Comparison of ENCODE assay signal across 8 cellular contexts in the genomic region with DNA sequence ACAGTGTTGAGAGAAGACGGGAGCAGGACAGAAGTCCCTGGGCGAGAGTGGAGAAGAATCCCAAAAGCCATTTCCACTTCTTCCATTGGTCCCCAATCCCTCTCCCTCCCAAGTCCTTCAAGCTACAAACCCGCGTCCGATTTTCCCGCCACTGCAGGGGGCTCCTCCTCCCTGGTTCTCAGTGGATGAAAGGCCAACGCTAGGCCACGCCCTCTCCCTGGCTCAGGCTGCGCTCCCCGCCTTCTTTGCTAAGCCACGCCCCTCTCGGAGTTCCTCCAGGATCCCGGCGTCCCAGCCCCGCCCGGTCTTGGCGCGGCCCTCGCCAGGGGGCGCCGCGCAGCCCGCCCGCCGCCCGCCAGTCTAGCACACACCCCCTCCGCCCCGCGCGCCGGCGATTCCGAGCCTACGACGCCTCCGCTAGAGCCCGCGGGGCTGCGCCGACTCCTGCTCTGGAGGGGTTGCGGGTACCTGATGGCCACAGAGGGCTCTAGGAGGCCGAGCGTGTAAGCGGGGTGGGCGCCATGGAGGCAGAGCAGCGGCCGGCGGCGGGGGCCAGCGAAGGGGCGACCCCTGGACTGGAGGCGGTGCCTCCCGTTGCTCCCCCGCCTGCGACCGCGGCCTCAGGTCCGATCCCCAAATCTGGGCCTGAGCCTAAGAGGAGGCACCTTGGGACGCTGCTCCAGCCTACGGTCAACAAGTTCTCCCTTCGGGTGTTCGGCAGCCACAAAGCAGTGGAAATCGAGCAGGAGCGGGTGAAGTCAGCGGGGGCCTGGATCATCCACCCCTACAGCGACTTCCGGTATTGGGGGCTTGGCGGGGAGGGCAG. TPM values are rescaled to one million over a fixed set of nuclear protein-coding genes. Genes with fewer than 3 reads are reported as not detected.
DNase-seq lines count a peak whose midpoint lies in the region; ATAC-seq and TF ChIP-seq lines count a peak whose summit lies in the region.

A gene (plus strand): TSS at position 394 of the 826 bp plus-strand sequence. CDS start 128 bp downstream, at position 522.

- no peaks in the 10 kb centered on the region for H3K9me3 Mint-ChIP-seq in immature natural killer cell

- peak within 1 kb of the TSS; percentile 45 to 78 (median 69) for H3K27ac Mint-ChIP-seq in immature natural killer cell

- ATAC-seq in GM18909 (IDR thresholded peaks at IDR 0.05; ENCODE audit: poor library complexity, unreplicated experiment) (peak; percentile 64), HG03175 (IDR thresholded peaks at IDR 0.05; ENCODE audit: unreplicated experiment) (peak; percentile 65)

- DNase-seq in AG04449 (ENCODE audit: low read depth, low spot score): peak; percentile 49
- peak; percentile 98 for DNase-seq in NCI-H2227 treated with DMSO at 0.1 percent for 48 hours (lab: John Stamatoyannopoulos, UW)
- DNase-seq in cardiac fibroblast (ENCODE audit: low read depth in 2 of 2): peak; percentile 96 to 97
- peak; percentile 84 to 85 (median 85) for DNase-seq in immature natural killer cell
- peak; percentile 90 for DNase-seq in smooth muscle cell of the brain vasculature (ENCODE audit: low read depth, low spot score)

- H3K4me1 Mint-ChIP-seq in immature natural killer cell: peaks cover 34 to 41% of the 10 kb centered on the region in 2 donors

- CTCF ChIA-PET in AG04449 (lab: Yijun Ruan, JAX): interaction anchor here (0.6 to 9.6 kb wide), 22 partner anchors 9 to 374 kb away, joined by 3 to 112 read pairs (median 4); a partner anchor contains a TSS

- H3K4me3 Mint-ChIP-seq in immature natural killer cell: peak within 1 kb of the TSS; percentile 81 to 87 (median 84)

- TF ChIP-seq CTCF in AG04449 (IDR thresholded peaks at IDR 0.05; ENCODE audit: insufficient read depth, low read length, missing control alignments): peak; percentile 57
- peak; percentile 17; the same call in 1 of the 2 replicates for TF ChIP-seq CTCF in WI38 (IDR thresholded peaks at IDR 0.05; ENCODE audit: low read depth, low read length)
- peak; percentile 31 for TF ChIP-seq CTCF in cardiac fibroblast (IDR thresholded peaks at IDR 0.05; ENCODE audit: low read depth, low read length)

- POLR2A ChIA-PET in AG04449 (lab: Yijun Ruan, JAX): interaction anchor here (0.6 to 1.2 kb wide), 3 partner anchors 10 to 46 kb away, joined by 3 to 4 read pairs (median 3); a partner anchor contains a TSS

- H3K4me3 ChIP-seq in AG04449 (ENCODE audit: low read depth, low read length) (peak within 1 kb of the TSS; percentile 74), WI38 (ENCODE audit: low read depth, low read length) (peak within 1 kb of the TSS; percentile 70), cardiac fibroblast (replicated peaks in 1 of 2; ENCODE audit: low read depth in 2 of 2, low read length in 2 of 2) (peak within 1 kb of the TSS; percentile 70 to 73)

- peaks cover 2 to 9% (median 4%) of the 10 kb centered on the region in 3 donors for H3K27me3 Mint-ChIP-seq in immature natural killer cell (ENCODE audit: low read depth in 3 of 3)

- no peaks in the 10 kb centered on the region for H3K36me3 Mint-ChIP-seq in immature natural killer cell

RNA-seq across cellular contexts. Expression of the gene that starts here (rescaled TPM):
- polyA plus RNA-seq in immature natural killer cell: under 1 TPM in 1 of 3 donors, not detected in 2; 0.52 TPM

Comparison
In these comparisons a context has a peak if more than half of its experiments do, and no peak if none do; other contexts are left out.
1. Peak in every context shown above with its lines: DNase-seq, ATAC-seq and H3K4me3 ChIP-seq.
2. Peak in DNase-seq in immature natural killer cell; RNA of the gene not detected or under 1 TPM.